20 cellular contexts compared by ENCODE assay signal in the genomic region with DNA sequence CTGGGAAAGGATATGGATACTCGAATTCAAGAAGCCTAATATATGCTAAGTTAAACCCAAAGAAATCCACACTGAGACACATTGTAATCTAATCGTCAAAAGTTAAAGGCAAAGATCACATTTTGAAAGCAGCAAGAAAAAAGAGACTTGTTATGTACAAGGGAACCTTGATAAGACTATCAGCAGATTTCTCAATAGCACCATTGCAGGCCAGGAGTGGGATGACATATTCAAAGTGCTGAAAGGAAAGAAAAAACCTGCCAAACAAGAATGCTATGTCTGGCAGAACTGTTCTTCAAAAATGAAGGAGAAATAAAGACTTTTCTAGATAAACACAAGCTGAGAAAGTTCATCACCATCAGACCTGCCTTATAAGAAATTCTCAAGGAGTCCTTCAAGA.
"Had no signal": no experiment of that assay in that cellular context is flagged by ENCODE, and none has a peak within 500 bp of the region (broad histone marks: within the 10 kb centered on the region; RNA-seq: fewer than 3 reads in every experiment).

No MANE protein-coding gene starts in this region.

- H3K27me3 Mint-ChIP-seq: activated CD4-positive, alpha-beta memory T cell treated with anti-CD3 and anti-CD28 coated beads for 36 hours; activated CD4-positive, alpha-beta T cell treated with anti-CD3 and anti-CD28 coated beads for 36 hours; activated naive CD8-positive, alpha-beta T cell treated with anti-CD3 and anti-CD28 coated beads, Interleukin-2, amount 10 ng/mL, durations not matched to agents 7 days and 5 days; activated T-cell treated with anti-CD3 and anti-CD28 coated beads, Interleukin-2, amount 50 U/mL, for 24 hours had no signal

- ATAC-seq: activated CD4-positive, alpha-beta T cell treated with anti-CD3 and anti-CD28 coated beads for 36 hours; heart right ventricle; natural killer cell; stimulated activated effector memory CD8-positive, alpha-beta T cell treated with anti-CD3 and anti-CD28 coated beads, Interleukin-12 subunit alpha, Interleukin-12 subunit beta, amount 100 ng/mL, for 72 hours had no signal

- H3K4me3 ChIP-seq: ascending aorta, breast epithelium, esophagus squamous epithelium, heart right ventricle, sigmoid colon, stomach, vagina had no signal

- H3K4me3 Mint-ChIP-seq: activated CD4-positive, alpha-beta memory T cell treated with anti-CD3 and anti-CD28 coated beads for 36 hours; activated CD4-positive, alpha-beta T cell treated with anti-CD3 and anti-CD28 coated beads for 36 hours; activated naive CD8-positive, alpha-beta T cell treated with anti-CD3 and anti-CD28 coated beads, Interleukin-2, amount 10 ng/mL, durations not matched to agents 7 days and 5 days; activated T-cell treated with anti-CD3 and anti-CD28 coated beads, Interleukin-2, amount 50 U/mL, for 24 hours; natural killer cell; stimulated activated effector memory CD8-positive, alpha-beta T cell treated with anti-CD3 and anti-CD28 coated beads, Interleukin-12 subunit alpha, Interleukin-12 subunit beta, amount 100 ng/mL, for 72 hours had no signal

- H3K27ac ChIP-seq: ascending aorta, breast epithelium, esophagus squamous epithelium, heart right ventricle, sigmoid colon, stomach, vagina had no signal

- H3K4me1 Mint-ChIP-seq: activated CD4-positive, alpha-beta T cell treated with anti-CD3 and anti-CD28 coated beads for 36 hours; activated naive CD8-positive, alpha-beta T cell treated with anti-CD3 and anti-CD28 coated beads, Interleukin-2, amount 10 ng/mL, durations not matched to agents 7 days and 5 days; natural killer cell; stimulated activated effector memory CD8-positive, alpha-beta T cell treated with anti-CD3 and anti-CD28 coated beads, Interleukin-12 subunit alpha, Interleukin-12 subunit beta, amount 100 ng/mL, for 72 hours had no signal

- H3K36me3 Mint-ChIP-seq: activated naive CD8-positive, alpha-beta T cell treated with anti-CD3 and anti-CD28 coated beads, Interleukin-2, amount 10 ng/mL, durations not matched to agents 7 days and 5 days; stimulated activated effector memory CD8-positive, alpha-beta T cell treated with anti-CD3 and anti-CD28 coated beads, Interleukin-12 subunit alpha, Interleukin-12 subunit beta, amount 100 ng/mL, for 72 hours had no signal

- DNase-seq: activated CD4-positive, alpha-beta memory T cell treated with anti-CD3 and anti-CD28 coated beads for 36 hours; activated CD4-positive, alpha-beta T cell treated with anti-CD3 and anti-CD28 coated beads for 36 hours; activated naive CD4-positive, alpha-beta T cell treated with Interleukin-2 at 50 U/mL for 16 hours; activated naive CD8-positive, alpha-beta T cell treated with anti-CD3 and anti-CD28 coated beads, Interleukin-2, amount 10 ng/mL, durations not matched to agents 7 days and 5 days; activated T-cell treated with anti-CD3 and anti-CD28 coated beads, Interleukin-2, amount 50 U/mL, for 24 hours; cortex of kidney; effector CD4-positive, alpha-beta T cell; esophagus squamous epithelium; heart right ventricle; natural killer cell; nucleus accumbens; sigmoid colon; stimulated activated CD4-positive, alpha-beta T cell treated with anti-CD3 and anti-CD28 coated beads, Interleukin-4, amount 100 ng/mL, for 24 hours; stomach; T-helper 2 cell had no signal

- H3K27me3 ChIP-seq: ascending aorta, breast epithelium, esophagus squamous epithelium, heart right ventricle, sigmoid colon, stomach, vagina had no signal

- H3K4me1 ChIP-seq: ascending aorta, breast epithelium, esophagus squamous epithelium, heart right ventricle, stomach, vagina had no signal

- H3K27ac Mint-ChIP-seq: activated CD4-positive, alpha-beta memory T cell treated with anti-CD3 and anti-CD28 coated beads for 36 hours; activated CD4-positive, alpha-beta T cell treated with anti-CD3 and anti-CD28 coated beads for 36 hours; activated naive CD8-positive, alpha-beta T cell treated with anti-CD3 and anti-CD28 coated beads, Interleukin-2, amount 10 ng/mL, durations not matched to agents 7 days and 5 days; activated T-cell treated with anti-CD3 and anti-CD28 coated beads, Interleukin-2, amount 50 U/mL, for 24 hours; activated T-helper 2 cell treated with anti-CD3 and anti-CD28 coated beads, Interferon-gamma antibody, Interleukin-2, Interleukin-4, amounts not matched to agents 10 μg/mL and 5 μg/mL and 100 μg/mL, durations not matched to agents 14 hours and 24 hours and 36 hours; natural killer cell; stimulated activated effector memory CD8-positive, alpha-beta T cell treated with anti-CD3 and anti-CD28 coated beads, Interleukin-12 subunit alpha, Interleukin-12 subunit beta, amount 100 ng/mL, for 72 hours had no signal

- H3K36me3 ChIP-seq: breast epithelium, esophagus squamous epithelium, heart right ventricle had no signal
